20 cellular contexts compared by ENCODE assay signal in genomic region chr20:32224463-32224862, GRCh38.
"Had no signal": no experiment of that assay in that cellular context is flagged by ENCODE, and none has a peak within 500 bp of the region (broad histone marks: within the 10 kb centered on the region; RNA-seq: fewer than 3 reads in every experiment).

No MANE protein-coding gene starts in this region.

- H3K27ac Mint-ChIP-seq: natural killer cell, progenitor cell of endocrine pancreas, T-helper 17 cell had no signal

- H3K36me3 ChIP-seq: breast epithelium had no signal

- DNase-seq: activated CD4-positive, alpha-beta T cell treated with anti-CD3 and anti-CD28 coated beads, Interleukin-2, amount 50 U/mL, for 4 hours; activated CD4-positive, CD25-positive, alpha-beta regulatory T cell; activated gamma-delta T cell; activated T-cell treated with anti-CD3 and anti-CD28 coated beads, Interleukin-2, amount 50 U/mL, for 4 hours; cerebellar nuclear complex; dermis blood vessel endothelial cell; erythroblast; left lung; natural killer cell; occipital lobe; stimulated activated CD4-positive, alpha-beta T cell treated with anti-CD3 and anti-CD28 coated beads, Interleukin-4, amount 100 ng/mL, for 24 hours; stimulated activated naive CD4-positive, alpha-beta T cell treated with Interleukin-2 at 50 U/mL for 16 hours; T-helper 17 cell; testis had no signal

- H3K27ac ChIP-seq: ascending aorta, breast epithelium, gastroesophageal sphincter, left lung, right atrium auricular region, skin epidermis, testis had no signal

- H3K36me3 Mint-ChIP-seq: natural killer cell had no signal

- ATAC-seq: activated T-cell treated with anti-CD3 and anti-CD28 coated beads, Interleukin-2, amount 50 U/mL, for 4 hours; gastroesophageal sphincter; left lung; natural killer cell; T-helper 17 cell had no signal

- H3K27me3 ChIP-seq: ascending aorta, breast epithelium, gastroesophageal sphincter, left lung, right atrium auricular region, testis had no signal

- H3K9me3 ChIP-seq: ascending aorta, breast epithelium, gastroesophageal sphincter, left lung, right atrium auricular region, testis had no signal

- H3K9me3 Mint-ChIP-seq: activated T-cell treated with anti-CD3 and anti-CD28 coated beads, Interleukin-2, amount 50 U/mL, for 4 hours; natural killer cell had no signal

- H3K4me3 Mint-ChIP-seq: activated T-cell treated with anti-CD3 and anti-CD28 coated beads, Interleukin-2, amount 50 U/mL, for 4 hours; natural killer cell; T-helper 17 cell had no signal

- H3K4me3 ChIP-seq: ascending aorta, breast epithelium, gastroesophageal sphincter, left lung, right atrium auricular region, skin epidermis, testis had no signal

- H3K4me1 ChIP-seq: ascending aorta, breast epithelium, gastroesophageal sphincter, testis had no signal

- H3K27me3 Mint-ChIP-seq: progenitor cell of endocrine pancreas, T-helper 17 cell had no signal
